ENCODE assay signal across 9 cellular contexts in genomic region chr3:119559441-119559963, GRCh38. TPM values are rescaled to one million over a fixed set of nuclear protein-coding genes. Genes with fewer than 3 reads are reported as not detected.
DNase-seq lines count a peak whose midpoint lies in the region; ATAC-seq and FAIRE-seq lines count a peak whose summit lies in the region.
"Had no signal": no experiment of that assay in that cellular context is flagged by ENCODE, and none has a peak within 500 bp of the region (broad histone marks: within the 10 kb centered on the region; RNA-seq: fewer than 3 reads in every experiment).

TSS of gene CD80 (minus strand) at chr3:119559614. CDS start at chr3:119557728, 1,886 bp downstream.

- ATAC-seq in GM21367 (IDR thresholded peaks at IDR 0.05; ENCODE audit: unreplicated experiment) (peak; percentile 48), HG03521 (IDR thresholded peaks at IDR 0.05; ENCODE audit: unreplicated experiment) (peak; percentile 61)
- peak; percentile 85 to 90 for ATAC-seq in activated naive CD4-positive, alpha-beta T cell treated with anti-CD3 and anti-CD28 coated beads, Interleukin-2, amount 50 U/mL, for 72 hours
- ATAC-seq: gastrocnemius medialis had no signal

- no peaks in the 10 kb centered on the region for H3K4me1 ChIP-seq in SJSA1 (replicated peaks)

- H3K36me3 ChIP-seq in SJSA1: no peaks in the 10 kb centered on the region
- H3K36me3 ChIP-seq: gastrocnemius medialis had no signal

- no peaks in the 10 kb centered on the region for H3K36me3 Mint-ChIP-seq in activated naive CD4-positive, alpha-beta T cell treated with anti-CD3 and anti-CD28 coated beads, Interleukin-2, amount 50 U/mL, for 72 hours

- H3K27ac Mint-ChIP-seq in activated naive CD4-positive, alpha-beta T cell treated with anti-CD3 and anti-CD28 coated beads, Interleukin-2, amount 50 U/mL, for 72 hours: peak within 1 kb of the TSS in 1 of 2 donors; percentile 53

- H3K9me3 ChIP-seq in SJSA1 (replicated peaks): no peaks in the 10 kb centered on the region
- H3K9me3 ChIP-seq: gastrocnemius medialis had no signal

- peak; percentile 21 for FAIRE-seq in G401.6 (lab: Jason Lieb, UNC)

- DNase-seq in SJSA1 (ENCODE audit: low read depth in 1 of 2, low spot score in 2 of 2) (peak; percentile 7 to 46), iPS DF 4.7 (ENCODE audit: extremely low read depth, low spot score) (peak; percentile 44), superior temporal gyrus (ENCODE audit: extremely low spot score) (no peak)
- DNase-seq in activated naive CD4-positive, alpha-beta T cell treated with anti-CD3 and anti-CD28 coated beads, Interleukin-2, amount 50 U/mL, for 72 hours (ENCODE audit: low spot score in 2 of 2): peak in 1 of 2 donors; percentile 53
- peak; percentile 21 to 26 for DNase-seq in stimulated activated CD8-positive, alpha-beta memory T cell treated with anti-CD3 and anti-CD28 coated beads, Interleukin-15, amount 100 ng/mL, for 4 hours (ENCODE audit: low read depth in 2 of 2)

- no peaks in the 10 kb centered on the region for H3K9me3 Mint-ChIP-seq in activated naive CD4-positive, alpha-beta T cell treated with anti-CD3 and anti-CD28 coated beads, Interleukin-2, amount 50 U/mL, for 72 hours

- no peaks in the 10 kb centered on the region for H3K27me3 ChIP-seq in SJSA1 (replicated peaks)
- H3K27me3 ChIP-seq: gastrocnemius medialis had no signal

- no peak within 1 kb of the TSS for H3K4me3 ChIP-seq in SJSA1
- H3K4me3 ChIP-seq: gastrocnemius medialis had no signal

- H3K27ac ChIP-seq in SJSA1: no peak within 1 kb of the TSS
- H3K27ac ChIP-seq: gastrocnemius medialis had no signal

RNA-seq across cellular contexts. Expression of gene CD80, which starts in this region (rescaled TPM):
- total RNA-seq in SJSA1 (2014; rRNA removed; shearing (Covaris generic)): not detected in 2 replicates
- total RNA-seq in activated naive CD4-positive, alpha-beta T cell treated with anti-CD3 and anti-CD28 coated beads, Interleukin-2, amount 50 U/mL, for 72 hours: 1 to 10 TPM in 1 of 2 donors, under 1 TPM in 1; 0.80 to 1.2 TPM

Comparison
In these comparisons a context has a peak if more than half of its experiments do, and no peak if none do; other contexts are left out.
1. Peak in DNase-seq in SJSA1; RNA of the gene not detected or under 1 TPM.